18 cellular contexts compared by ENCODE assay signal in genomic region chr2:113906647-113907046, GRCh38. TPM values are rescaled to one million over a fixed set of nuclear protein-coding genes. Genes with fewer than 3 reads are reported as not detected.
DNase-seq lines count a peak whose midpoint lies in the region; ATAC-seq and TF ChIP-seq lines count a peak whose summit lies in the region.
"Had no signal": no experiment of that assay in that cellular context is flagged by ENCODE, and none has a peak within 500 bp of the region (broad histone marks: within the 10 kb centered on the region; RNA-seq: fewer than 3 reads in every experiment).

No MANE protein-coding gene starts in this region.

- peak overlapping the region; percentile 43 for H3K27ac Mint-ChIP-seq in activated CD4-positive, alpha-beta T cell treated with anti-CD3 and anti-CD28 coated beads for 36 hours
- peak overlapping the region; percentile 16 for H3K27ac Mint-ChIP-seq in CD8-positive, alpha-beta T cell
- H3K27ac Mint-ChIP-seq in activated naive CD8-positive, alpha-beta T cell treated with anti-CD3 and anti-CD28 coated beads for 36 hours: no peak overlapping the region
- peak overlapping the region in 2 of 6 donors; percentile 19 to 23 for H3K27ac Mint-ChIP-seq in naive B cell

- H3K4me3 ChIP-seq in CD8-positive, alpha-beta T cell (ENCODE audit: low read depth, low read length): no peak overlapping the region
- no peak overlapping the region for H3K4me3 ChIP-seq in esophagus muscularis mucosa
- H3K4me3 ChIP-seq: MG63, PC-9 had no signal

- peaks cover 65% of the 10 kb centered on the region for H3K4me1 ChIP-seq in CD8-positive, alpha-beta T cell (ENCODE audit: insufficient read depth, low read length)
- H3K4me1 ChIP-seq in esophagus muscularis mucosa: peaks cover 21 to 72% (median 62%) of the 10 kb centered on the region in 4 donors

- H3K9me3 ChIP-seq in CD8-positive, alpha-beta T cell (ENCODE audit: low read length): no peaks in the 10 kb centered on the region
- H3K9me3 ChIP-seq in esophagus muscularis mucosa: no peaks in the 10 kb centered on the region

- CTCF ChIA-PET in activated CD4-positive, alpha-beta T cell treated with anti-CD3 and anti-CD28 coated beads for 36 hours (lab: Charles Lee): interaction anchor here (0.7 to 2.1 kb wide), 6 partner anchors 8 to 155 kb away, joined by 3 to 12 read pairs (median 4); no protein-coding TSS in a partner anchor
- CTCF ChIA-PET in CD8-positive, alpha-beta T cell (lab: Charles Lee): interaction anchor here (1.2 kb wide), 1 partner anchor 12 kb away, joined by 4 read pairs; no protein-coding TSS in a partner anchor

- POLR2A ChIA-PET in activated CD4-positive, alpha-beta T cell treated with anti-CD3 and anti-CD28 coated beads for 36 hours (lab: Charles Lee): interaction anchor here (0.6 to 1.0 kb wide), 3 partner anchors 13 to 202 kb away, joined by 3 to 4 read pairs (median 3); no protein-coding TSS in a partner anchor
- POLR2A ChIA-PET in CD8-positive, alpha-beta T cell (lab: Charles Lee): no interaction called here

- no peak for TF ChIP-seq EP300 in esophagus muscularis mucosa (IDR thresholded peaks at IDR 0.05)

- TF ChIP-seq CTCF in CD8-positive, alpha-beta T cell (IDR thresholded peaks at IDR 0.05): no peak
- TF ChIP-seq CTCF in esophagus muscularis mucosa (IDR thresholded peaks at IDR 0.05): no peak

- no peak for TF ChIP-seq POLR2A in esophagus muscularis mucosa (IDR thresholded peaks at IDR 0.05; ENCODE audit: low read depth)

- no peaks in the 10 kb centered on the region for H3K27me3 ChIP-seq in CD8-positive, alpha-beta T cell (ENCODE audit: insufficient read depth, low read length)
- no peaks in the 10 kb centered on the region for H3K27me3 ChIP-seq in esophagus muscularis mucosa
- H3K27me3 ChIP-seq: MG63 had no signal

- no peak for ATAC-seq in activated CD4-positive, alpha-beta T cell treated with anti-CD3 and anti-CD28 coated beads for 36 hours
- ATAC-seq in CD8-positive, alpha-beta T cell: no peak
- no peak for ATAC-seq in naive B cell (ENCODE audit: low read depth in 2 of 2)
- ATAC-seq in GM18498 (IDR thresholded peaks at IDR 0.05; ENCODE audit: unreplicated experiment): no peak
- no peak for ATAC-seq in HG02571 (IDR thresholded peaks at IDR 0.05; ENCODE audit: unreplicated experiment)

- H3K27me3 Mint-ChIP-seq in activated CD4-positive, alpha-beta T cell treated with anti-CD3 and anti-CD28 coated beads for 36 hours: no peaks in the 10 kb centered on the region
- no peaks in the 10 kb centered on the region for H3K27me3 Mint-ChIP-seq in CD8-positive, alpha-beta T cell (ENCODE audit: low read depth)
- no peaks in the 10 kb centered on the region for H3K27me3 Mint-ChIP-seq in activated naive CD8-positive, alpha-beta T cell treated with anti-CD3 and anti-CD28 coated beads for 36 hours
- H3K27me3 Mint-ChIP-seq in naive B cell: no peaks in the 10 kb centered on the region

- DNase-seq in activated CD4-positive, alpha-beta T cell treated with anti-CD3 and anti-CD28 coated beads for 36 hours: no peak
- DNase-seq in activated CD4-positive, alpha-beta T cell treated with anti-CD3 and anti-CD28 coated beads for 4 hours: no peak
- no peak for DNase-seq in CD8-positive, alpha-beta T cell
- no peak for DNase-seq in activated naive CD8-positive, alpha-beta T cell treated with anti-CD3 and anti-CD28 coated beads for 36 hours
- no peak for DNase-seq in naive B cell
- DNase-seq in esophagus muscularis mucosa (ENCODE audit: extremely low spot score): no peak
- DNase-seq: DMS 273 treated with DMSO at 0.1 percent for 48 hours, H9, Karpas-422, MG63, NCI-H1092, NCI-H146, NCI-H2081 treated with DMSO at 0.1 percent for 48 hours, NCI-H510A, PC-9 had no signal

- no peak overlapping the region for H3K27ac ChIP-seq in CD8-positive, alpha-beta T cell (ENCODE audit: low read depth, low read length)
- H3K27ac ChIP-seq in esophagus muscularis mucosa (replicated peaks in 1 of 4): no peak overlapping the region
- H3K27ac ChIP-seq: 22Rv1, PC-9 had no signal

- H3K4me1 Mint-ChIP-seq in activated CD4-positive, alpha-beta T cell treated with anti-CD3 and anti-CD28 coated beads for 36 hours: peaks cover 91% of the 10 kb centered on the region
- H3K4me1 Mint-ChIP-seq in CD8-positive, alpha-beta T cell (ENCODE audit: low read depth): peaks cover 91% of the 10 kb centered on the region
- peaks cover 89% of the 10 kb centered on the region for H3K4me1 Mint-ChIP-seq in activated naive CD8-positive, alpha-beta T cell treated with anti-CD3 and anti-CD28 coated beads for 36 hours
- H3K4me1 Mint-ChIP-seq in naive B cell: peaks cover 47 to 91% (median 75%) of the 10 kb centered on the region in 3 donors

- H3K9me3 Mint-ChIP-seq in activated CD4-positive, alpha-beta T cell treated with anti-CD3 and anti-CD28 coated beads for 36 hours (ENCODE audit: low read depth): peaks cover 2% of the 10 kb centered on the region
- no peaks in the 10 kb centered on the region for H3K9me3 Mint-ChIP-seq in CD8-positive, alpha-beta T cell
- H3K9me3 Mint-ChIP-seq in activated naive CD8-positive, alpha-beta T cell treated with anti-CD3 and anti-CD28 coated beads for 36 hours: peaks cover 13% of the 10 kb centered on the region
- H3K9me3 Mint-ChIP-seq in naive B cell: peaks cover 0 to 4% (median 2%) of the 10 kb centered on the region in 7 donors

- no peaks in the 10 kb centered on the region for H3K36me3 ChIP-seq in CD8-positive, alpha-beta T cell (ENCODE audit: insufficient read depth, low read length)
- no peaks in the 10 kb centered on the region for H3K36me3 ChIP-seq in esophagus muscularis mucosa

- intact Hi-C loops in activated CD4-positive, alpha-beta T cell treated with anti-CD3 and anti-CD28 coated beads for 36 hours (cut with DNase I, micrococcal nuclease): loop anchor here in 1 of 2 experiments (1.0 kb wide), 1 partner anchor 10 kb away; no protein-coding TSS in a partner anchor
- intact Hi-C loops in CD8-positive, alpha-beta T cell (cut with DNase I, micrococcal nuclease): no loop called here
- intact Hi-C loops in esophagus muscularis mucosa (cut with DNase I): no loop called here

- WGBS in esophagus muscularis mucosa: 100% methylated on average over 1 of the region's 1 CpG

- no peak overlapping the region for H3K4me3 Mint-ChIP-seq in activated CD4-positive, alpha-beta T cell treated with anti-CD3 and anti-CD28 coated beads for 36 hours
- peak overlapping the region; percentile 6 for H3K4me3 Mint-ChIP-seq in CD8-positive, alpha-beta T cell
- H3K4me3 Mint-ChIP-seq in activated naive CD8-positive, alpha-beta T cell treated with anti-CD3 and anti-CD28 coated beads for 36 hours: peak overlapping the region; percentile 10
- H3K4me3 Mint-ChIP-seq in naive B cell: peak overlapping the region in 6 of 8 donors; percentile 3 to 42 (median 22)
- H3K4me3 Mint-ChIP-seq: H9 had no signal

- H3K36me3 Mint-ChIP-seq in activated CD4-positive, alpha-beta T cell treated with anti-CD3 and anti-CD28 coated beads for 36 hours (ENCODE audit: low read depth): peaks cover 40% of the 10 kb centered on the region
- peaks cover 33% of the 10 kb centered on the region for H3K36me3 Mint-ChIP-seq in CD8-positive, alpha-beta T cell
- H3K36me3 Mint-ChIP-seq in activated naive CD8-positive, alpha-beta T cell treated with anti-CD3 and anti-CD28 coated beads for 36 hours: peaks cover 60% of the 10 kb centered on the region
- H3K36me3 Mint-ChIP-seq in naive B cell: peaks cover 18 to 26% of the 10 kb centered on the region in 2 donors

RNA-seq across cellular contexts. Expression of gene ACTR3, which starts 16.8 kb away (rescaled TPM):
- total RNA-seq in activated CD4-positive, alpha-beta T cell treated with anti-CD3 and anti-CD28 coated beads for 36 hours: 100 to 1,000 TPM; 495 to 583 TPM
- 100 to 1,000 TPM; 121 to 122 TPM for total RNA-seq in CD8-positive, alpha-beta T cell
- total RNA-seq in activated naive CD8-positive, alpha-beta T cell treated with anti-CD3 and anti-CD28 coated beads for 36 hours: 100 to 1,000 TPM; 480 to 482 TPM
- 100 to 1,000 TPM; 434 to 548 (median 492) TPM for polyA plus RNA-seq in naive B cell (ENCODE audit: low read depth in 6 of 6)
- 100 to 1,000 TPM; 163 to 198 (median 188) TPM for total RNA-seq in esophagus muscularis mucosa
